18 cellular contexts compared by ENCODE assay signal in genomic region chr6:158775832-158776231, GRCh38. TPM values are rescaled to one million over a fixed set of nuclear protein-coding genes. Genes with fewer than 3 reads are reported as not detected.
A peak's percentile ranks its signal among the peaks of the same experiment; 100 is the strongest.
DNase-seq lines count a peak whose midpoint lies in the region; ATAC-seq and TF ChIP-seq lines count a peak whose summit lies in the region.
"Had no signal": no experiment of that assay in that cellular context is flagged by ENCODE, and none has a peak within 500 bp of the region (broad histone marks: within the 10 kb centered on the region; RNA-seq: fewer than 3 reads in every experiment).

No MANE protein-coding gene starts in this region.

- POLR2A ChIA-PET in PC-9 (lab: Charles Lee; ENCODE audit: unreplicated experiment), result no interaction called here

- H3K27ac ChIP-seq in PC-9, result peak overlapping the region; percentile 86
- peak overlapping the region; percentile 92 for H3K27ac ChIP-seq in epithelial cell of prostate
- no peak overlapping the region for H3K27ac ChIP-seq in sigmoid colon
- H3K27ac ChIP-seq in SJCRH30, result no peak overlapping the region
- peak overlapping the region in 1 of 4 donors; percentile 25 for H3K27ac ChIP-seq in Peyer's patch
- H3K27ac ChIP-seq: GM23248, KMS-11 had no signal

- H3K4me1 ChIP-seq in PC-9 (replicated peaks; ENCODE audit: insufficient read depth) (peaks cover 98% of the 10 kb centered on the region), sigmoid colon (no peaks in the 10 kb centered on the region), SJCRH30 (no peaks in the 10 kb centered on the region), Peyer's patch (peaks cover 0 to 30% (median 0%) of the 10 kb centered on the region in 4 donors)

- H3K9me3 Mint-ChIP-seq in activated naive CD4-positive, alpha-beta T cell treated with anti-CD3 and anti-CD28 coated beads, Interleukin-2, amount 10 ng/mL, durations not matched to agents 7 days and 5 days, result no peaks in the 10 kb centered on the region

- no peaks in the 10 kb centered on the region for H3K9me2 ChIP-seq in PC-9 (ENCODE audit: insufficient read depth)

- TF ChIP-seq CTCF in PC-9 (conservative IDR thresholded peaks at IDR 0.05) (no peak), sigmoid colon (IDR thresholded peaks at IDR 0.05) (no peak), Peyer's patch (IDR thresholded peaks at IDR 0.05) (no peak)

- CTCF ChIA-PET in activated naive CD4-positive, alpha-beta T cell treated with anti-CD3 and anti-CD28 coated beads, Interleukin-2, amount 10 ng/mL, durations not matched to agents 7 days and 5 days (lab: Charles Lee), result interaction anchor here (1.6 kb wide), 1 partner anchor 72 kb away, joined by 3 read pairs; no protein-coding TSS in a partner anchor
- CTCF ChIA-PET in PC-9 (lab: Charles Lee), result no interaction called here

- H3K79me2 ChIP-seq in PC-9 (ENCODE audit: low read depth), result peaks cover 97% of the 10 kb centered on the region

- H3K36me3 ChIP-seq in PC-9 (ENCODE audit: low read depth) (peaks cover 90% of the 10 kb centered on the region), sigmoid colon (peaks cover 22 to 73% (median 37%) of the 10 kb centered on the region in 4 donors), SJCRH30 (peaks cover 9% of the 10 kb centered on the region), Peyer's patch (peaks cover 0 to 84% (median 3%) of the 10 kb centered on the region in 3 donors)

- H3K4me2 ChIP-seq in PC-9, result peak overlapping the region; percentile 23; the same call in 1 of the 2 replicates
- H3K4me2 ChIP-seq: KMS-11 had no signal

- peaks cover 43% of the 10 kb centered on the region for H3K4me1 Mint-ChIP-seq in activated naive CD4-positive, alpha-beta T cell treated with anti-CD3 and anti-CD28 coated beads, Interleukin-2, amount 10 ng/mL, durations not matched to agents 7 days and 5 days

- 92 to 95% methylated on average over 5 of the region's 5 CpGs for WGBS in sigmoid colon, 2 donors

- ATAC-seq in GM18519 (IDR thresholded peaks at IDR 0.05; ENCODE audit: low FRiP score, unreplicated experiment), result no peak

- no peak overlapping the region for H3K27ac Mint-ChIP-seq in activated naive CD4-positive, alpha-beta T cell treated with anti-CD3 and anti-CD28 coated beads, Interleukin-2, amount 10 ng/mL, durations not matched to agents 7 days and 5 days

- peaks cover 98% of the 10 kb centered on the region for H3F3A ChIP-seq in PC-9 (ENCODE audit: insufficient read depth, low read depth)

- peaks cover 52% of the 10 kb centered on the region for H4K20me1 ChIP-seq in PC-9 (ENCODE audit: insufficient read depth)

- H3K4me3 ChIP-seq in PC-9 (no peak overlapping the region), sigmoid colon (no peak overlapping the region), SJCRH30 (no peak overlapping the region), Peyer's patch (no peak overlapping the region)
- H3K4me3 ChIP-seq: GM23248 had no signal

- H3K4me3 Mint-ChIP-seq in activated naive CD4-positive, alpha-beta T cell treated with anti-CD3 and anti-CD28 coated beads, Interleukin-2, amount 10 ng/mL, durations not matched to agents 7 days and 5 days, result no peak overlapping the region

- TF ChIP-seq POLR2A in sigmoid colon (IDR thresholded peaks at IDR 0.05), result no peak
- TF ChIP-seq POLR2A in Peyer's patch (IDR thresholded peaks at IDR 0.05), result no peak

- H3K36me3 Mint-ChIP-seq in activated naive CD4-positive, alpha-beta T cell treated with anti-CD3 and anti-CD28 coated beads, Interleukin-2, amount 10 ng/mL, durations not matched to agents 7 days and 5 days, result peaks cover 78% of the 10 kb centered on the region

- DNase-seq in activated naive CD4-positive, alpha-beta T cell treated with anti-CD3 and anti-CD28 coated beads, Interleukin-2, amount 10 ng/mL, durations not matched to agents 7 days and 5 days, result peak; percentile 10
- no peak for DNase-seq in activated naive CD4-positive, alpha-beta T cell (lab: John Stamatoyannopoulos, UW)
- DNase-seq in PC-9, result no peak
- no peak for DNase-seq in epithelial cell of prostate (ENCODE audit: low read depth, low spot score)
- DNase-seq in sigmoid colon, result peak; percentile 60
- no peak for DNase-seq in SJCRH30
- DNase-seq in Peyer's patch, result no peak
- DNase-seq: C1 segment of cervical spinal cord, Caco-2, DMS53, GM23248, NCI-H1092, NCI-H1694 treated with DMSO at 0.1 percent for 48 hours, NCI-H345, NCI-H69, Right ventricle myocardium superior had no signal

- H2AFZ ChIP-seq in PC-9, result no peak overlapping the region
- H2AFZ ChIP-seq: GM23248 had no signal

- TF ChIP-seq EP300 in sigmoid colon (IDR thresholded peaks at IDR 0.05), result no peak

- H3K9me3 ChIP-seq in PC-9 (ENCODE audit: insufficient read depth, low read depth), result no peaks in the 10 kb centered on the region
- H3K9me3 ChIP-seq in sigmoid colon, result no peaks in the 10 kb centered on the region
- H3K9me3 ChIP-seq in SJCRH30 (replicated peaks), result no peaks in the 10 kb centered on the region
- H3K9me3 ChIP-seq in Peyer's patch, result no peaks in the 10 kb centered on the region
- H3K9me3 ChIP-seq: Caco-2 had no signal

- H3K27me3 ChIP-seq in PC-9 (ENCODE audit: insufficient read depth, low read depth) (no peaks in the 10 kb centered on the region), sigmoid colon (no peaks in the 10 kb centered on the region), SJCRH30 (no peaks in the 10 kb centered on the region), Peyer's patch (no peaks in the 10 kb centered on the region)

- BruUV-seq in PC-9 (replicated peaks; lab: Mats Ljungman, UMichigan), result no TSS peak

- no peaks in the 10 kb centered on the region for H3K27me3 Mint-ChIP-seq in activated naive CD4-positive, alpha-beta T cell treated with anti-CD3 and anti-CD28 coated beads, Interleukin-2, amount 10 ng/mL, durations not matched to agents 7 days and 5 days

- intact Hi-C loops in PC-9 (cut with micrococcal nuclease; ENCODE audit: unreplicated experiment), result no loop called here
- intact Hi-C loops in sigmoid colon (cut with DNase I), result no loop called here

RNA-seq across cellular contexts. Expression of gene EZR, which starts 43.3 kb away (rescaled TPM):
- total RNA-seq in PC-9 (2021) (231 and 240 TPM in 2 replicates), sigmoid colon (10 to 100 TPM; 33.5 to 46.0 (median 38.3) TPM), Peyer's patch (100 to 1,000 TPM; 201 to 515 (median 470) TPM)
- polyA plus RNA-seq in sigmoid colon, result 100 to 1,000 TPM; 214 to 333 (median 262) TPM
- total RNA-seq in SJCRH30 (2014; rRNA removed; shearing (Covaris generic)), result 41.9 and 44.6 TPM in 2 replicates

Comparison
In these comparisons a context has a peak if more than half of its experiments do, and no peak if none do; other contexts are left out.
1. DNase-seq: peak in activated naive CD4-positive, alpha-beta T cell treated with anti-CD3 and anti-CD28 coated beads, Interleukin-2, amount 10 ng/mL, durations not matched to agents 7 days and 5 days (single experiment) and sigmoid colon (single experiment); none in activated naive CD4-positive, alpha-beta T cell (0 of 4), PC-9 (0 of 2), epithelial cell of prostate (single experiment), SJCRH30 (0 of 2) and Peyer's patch (0 of 3).
2. H3K27ac ChIP-seq: peak in PC-9 (single experiment) and epithelial cell of prostate (single experiment); none in sigmoid colon (0 of 4) and SJCRH30 (single experiment).